30 cellular contexts compared by ENCODE assay signal in the genomic region with DNA sequence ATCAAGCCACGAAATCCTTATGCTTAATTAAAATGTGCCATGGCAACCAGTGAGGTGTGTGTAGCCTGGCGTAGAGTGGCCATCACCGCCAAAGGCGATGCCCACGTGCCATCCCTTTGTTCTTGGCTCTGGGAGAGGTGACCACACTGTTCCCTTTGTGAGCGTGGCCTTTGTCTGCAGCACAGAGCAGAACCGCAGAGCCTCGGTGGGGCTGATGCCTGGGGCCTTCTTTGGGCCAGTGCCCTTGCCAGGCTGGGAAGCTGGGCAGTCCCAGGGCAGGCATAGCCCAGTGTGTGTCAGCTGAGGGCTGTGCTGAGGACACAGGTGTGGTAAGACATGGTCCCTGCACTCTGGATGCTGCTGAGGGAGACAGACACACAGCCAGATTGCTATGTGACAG. TPM values are rescaled to one million over a fixed set of nuclear protein-coding genes. Genes with fewer than 3 reads are reported as not detected.
"Had no signal": no experiment of that assay in that cellular context is flagged by ENCODE, and none has a peak within 500 bp of the region (broad histone marks: within the 10 kb centered on the region; RNA-seq: fewer than 3 reads in every experiment).

No MANE protein-coding gene starts in this region.

- H3K27me3 ChIP-seq: cardiac muscle cell, dorsolateral prefrontal cortex, gastrocnemius medialis, ovary, sigmoid colon, stomach, thyroid gland, upper lobe of left lung had no signal

- H3K36me3 ChIP-seq: cardiac muscle cell, gastrocnemius medialis, ovary, sigmoid colon, stomach, thyroid gland, upper lobe of left lung, WERI-Rb-1 had no signal

- H3K9me3 ChIP-seq: gastrocnemius medialis, ovary, thyroid gland had no signal

- H3K27ac ChIP-seq: cardiac muscle cell, coronary artery, dorsolateral prefrontal cortex, gastrocnemius medialis, ovary, sigmoid colon, thyroid gland, upper lobe of left lung, WERI-Rb-1 had no signal

- H3K4me3 ChIP-seq: cardiac muscle cell, coronary artery, dorsolateral prefrontal cortex, gastrocnemius medialis, ovary, sigmoid colon, stomach, thyroid gland, upper lobe of left lung had no signal

- H3K4me1 ChIP-seq: gastrocnemius medialis, sigmoid colon, thyroid gland, upper lobe of left lung had no signal

- DNase-seq: activated CD4-positive, alpha-beta memory T cell treated with anti-CD3 and anti-CD28 coated beads, Interleukin-2, amount 10 ng/mL, durations not matched to agents 7 days and 5 days; activated CD4-positive, alpha-beta T cell treated with anti-CD3 and anti-CD28 coated beads, Interleukin-2, amount 10 ng/mL, durations not matched to agents 24 days and 14 days; activated naive CD4-positive, alpha-beta T cell; activated T-cell treated with anti-CD3 and anti-CD28 coated beads, Interleukin-2, amount 50 U/mL, for 48 hours; dorsolateral prefrontal cortex; effector memory CD4-positive, alpha-beta T cell; gastrocnemius medialis; glutamatergic neuron; left ventricle myocardium superior; ovary; sigmoid colon; small intestine; stimulated activated CD4-positive, alpha-beta T cell treated with anti-CD3 and anti-CD28 coated beads, Interleukin-4, amount 100 ng/mL, for 24 hours; stimulated activated CD8-positive, alpha-beta memory T cell treated with anti-CD3 and anti-CD28 coated beads, Interleukin-4, amount 100 ng/mL, for 48 hours; stimulated activated naive B cell treated with anti-CD40 and anti-IgM and Interleukin-4, amounts not matched to agents 10 μg/mL and 1 μg/mL and 100 μg/mL, for 72 hours; stomach; thyroid gland; WERI-Rb-1 had no signal

- ATAC-seq: activated CD4-positive, CD25-positive, alpha-beta regulatory T cell treated with anti-CD3 and anti-CD28 coated beads, Interleukin-2, amount 50 U/mL, for 24 hours; activated naive CD4-positive, alpha-beta T cell treated with anti-CD3 and anti-CD28 coated beads, Interleukin-2, amount 50 U/mL, for 72 hours; gastrocnemius medialis; left ventricle myocardium superior; stimulated activated naive B cell treated with anti-CD40 and anti-IgM and Interleukin-4, amounts not matched to agents 10 μg/mL and 1 μg/mL and 100 μg/mL, for 72 hours had no signal

RNA-seq across cellular contexts. Expression of a gene that starts 54.6 kb away (rescaled TPM):
- total RNA-seq: activated CD4-positive, alpha-beta memory T cell treated with anti-CD3 and anti-CD28 coated beads, Interleukin-2, amount 10 ng/mL, durations not matched to agents 7 days and 5 days; activated CD4-positive, alpha-beta T cell treated with anti-CD3 and anti-CD28 coated beads, Interleukin-2, amount 10 ng/mL, durations not matched to agents 24 days and 14 days; activated T-helper 2 cell treated with anti-CD3 and anti-CD28 coated beads, Interferon-gamma antibody, Interleukin-2, Interleukin-4, amounts not matched to agents 10 μg/mL and 5 μg/mL and 100 μg/mL, durations not matched to agents 14 hours and 24 hours and 36 hours; cardiac muscle cell; cerebellum; dorsolateral prefrontal cortex; epithelial cell of proximal tubule; gastrocnemius medialis; left ventricle myocardium superior; lung microvascular endothelial cell; ovary; progenitor cell of endocrine pancreas; renal cortical epithelial cell; stomach; T-helper 1 cell treated with Interleukin-12 subunit alpha and Interleukin-12 subunit beta and Interleukin-4 antibody, amounts not matched to agents 30 ng/mL and 1 ng/mL, for 36 hours; thyroid gland; upper lobe of left lung had no signal
- polyA plus RNA-seq: cardiac muscle cell, ovary, stomach had no signal
